15 cellular contexts compared by ENCODE assay signal in the genomic region with DNA sequence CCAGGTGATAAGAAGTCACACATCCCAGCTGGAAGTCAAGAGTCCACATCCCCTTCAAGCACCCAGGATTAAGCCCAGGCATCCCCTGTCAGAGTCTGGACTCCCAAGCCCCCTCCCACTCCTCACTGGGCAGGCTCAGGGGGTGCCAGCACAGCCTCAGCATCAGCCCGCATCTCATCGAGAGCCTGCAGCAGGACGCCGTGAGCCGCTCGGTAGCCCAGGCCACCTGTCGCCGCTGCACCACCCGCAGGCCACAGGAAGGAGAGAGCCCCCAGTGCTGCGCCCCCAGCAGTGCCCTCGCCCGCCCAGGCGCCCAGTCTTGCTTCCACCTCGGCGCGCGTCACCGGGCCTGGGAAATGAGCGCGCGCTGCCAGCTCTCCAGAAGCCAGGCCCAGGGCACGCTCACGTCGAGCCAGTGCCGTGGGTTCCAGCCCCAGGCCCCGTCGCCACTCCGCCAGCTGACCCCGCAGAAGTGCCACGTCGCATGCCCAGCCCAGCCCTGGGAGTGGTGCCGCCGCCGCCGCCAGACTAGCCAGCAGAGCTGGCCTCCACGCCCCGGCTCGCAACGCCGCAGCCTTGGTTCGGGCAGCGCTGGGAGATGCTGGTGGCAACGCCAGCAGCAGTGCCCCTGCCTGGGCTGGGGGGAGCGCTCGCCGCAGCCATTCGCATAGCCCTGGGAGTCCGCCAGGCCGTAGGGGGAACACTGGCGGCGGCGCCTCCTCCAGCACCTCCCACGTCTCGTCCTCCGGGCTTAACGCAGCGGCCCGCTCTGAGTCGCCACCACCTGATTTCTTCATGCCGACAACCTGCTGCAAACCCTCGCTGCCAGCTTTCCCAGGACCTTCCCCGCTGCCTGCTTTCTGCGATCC. TPM values are rescaled to one million over a fixed set of nuclear protein-coding genes. Genes with fewer than 3 reads are reported as not detected.
DNase-seq lines count a peak whose midpoint lies in the region; ATAC-seq and TF ChIP-seq lines count a peak whose summit lies in the region.
"Had no signal": no experiment of that assay in that cellular context is flagged by ENCODE, and none has a peak within 500 bp of the region (broad histone marks: within the 10 kb centered on the region; RNA-seq: fewer than 3 reads in every experiment).

No MANE protein-coding gene starts in this region.

- peaks cover 6 to 72% (median 32%) of the 10 kb centered on the region in 9 donors for H3K36me3 ChIP-seq in heart right ventricle
- peaks cover 43% of the 10 kb centered on the region for H3K36me3 ChIP-seq in endodermal cell (ENCODE audit: control insufficient read depth, insufficient read depth, low read length)
- peaks cover 0 to 64% (median 28%) of the 10 kb centered on the region in 6 donors for H3K36me3 ChIP-seq in spleen
- H3K36me3 ChIP-seq in effector memory CD4-positive, alpha-beta T cell (ENCODE audit: control insufficient read depth, insufficient read depth, low read length) = peaks cover 16% of the 10 kb centered on the region

- H3K9ac ChIP-seq in endodermal cell (ENCODE audit: extremely low read depth, low read length, poor library complexity, severe bottlenecking) = no peak overlapping the region

- H3K4me3 Mint-ChIP-seq in endodermal cell = no peak overlapping the region
- H3K4me3 Mint-ChIP-seq: CD14-positive monocyte, GM23338 had no signal

- 95 to 96% methylated on average over 63 of the region's 63 CpGs for WGBS in heart right ventricle, 2 donors
- 95 to 98% methylated on average over 33 to 63 of the region's 63 CpGs for WGBS in endodermal cell (ENCODE audit: insufficient coverage in 1 of 2, insufficient read length in 1 of 2), 2 experiments
- 96 to 97% (median 96%) methylated on average over 48 to 63 of the region's 63 CpGs for WGBS in spleen, 5 donors

- H3K9me3 Mint-ChIP-seq in endodermal cell = no peaks in the 10 kb centered on the region
- H3K9me3 Mint-ChIP-seq: CD14-positive monocyte; CD8-positive, alpha-beta memory T cell had no signal

- no peaks in the 10 kb centered on the region for H3K27me3 Mint-ChIP-seq in endodermal cell (ENCODE audit: insufficient read depth)

- peak; percentile 55 for DNase-seq in Right ventricle myocardium inferior (ENCODE audit: missing footprints)
- no peak for DNase-seq in heart right ventricle
- no peak for DNase-seq in endodermal cell
- DNase-seq in spleen = peak; percentile 78
- no peak for DNase-seq in pons (ENCODE audit: low spot score)
- DNase-seq in effector memory CD4-positive, alpha-beta T cell = no peak
- DNase-seq: Caco-2; CD8-positive, alpha-beta memory T cell; DND-41; GDM1; H7 had no signal

- peaks cover 43% of the 10 kb centered on the region for H3K36me3 Mint-ChIP-seq in endodermal cell (ENCODE audit: low read depth)

- TF ChIP-seq POLR2A in spleen (IDR thresholded peaks at IDR 0.05) = no peak

- H3K27me3 ChIP-seq in heart right ventricle (no peaks in the 10 kb centered on the region), endodermal cell (ENCODE audit: control insufficient read depth, insufficient read depth, low read length, poor library complexity, severe bottlenecking) (no peaks in the 10 kb centered on the region), spleen (replicated peaks in 1 of 7) (no peaks in the 10 kb centered on the region)
- H3K27me3 ChIP-seq in effector memory CD4-positive, alpha-beta T cell (replicated peaks; ENCODE audit: control insufficient read depth, insufficient read depth, low read length, poor library complexity, severe bottlenecking) = no peaks in the 10 kb centered on the region

- intact Hi-C loops in Right ventricle myocardium inferior (cut with DNase I) (loop anchor here (10.0 kb wide), 1 partner anchor 127 kb away; a partner anchor contains a TSS), heart right ventricle (cut with DNase I) (loop anchor here in 3 of 10 donors (2.0 to 10.0 kb wide), 3 partner anchors 15 to 57 kb away; a partner anchor contains a TSS), spleen (cut with DNase I; ENCODE audit: low total_unique reads) (no loop called here)

- H3K4me1 ChIP-seq in heart right ventricle = peaks cover 10 to 32% (median 27%) of the 10 kb centered on the region in 9 donors
- H3K4me1 ChIP-seq in endodermal cell (ENCODE audit: control insufficient read depth, insufficient read depth, low read length) = no peaks in the 10 kb centered on the region
- H3K4me1 ChIP-seq in spleen = peaks cover 20 to 51% (median 32%) of the 10 kb centered on the region in 6 donors
- peaks cover 12% of the 10 kb centered on the region for H3K4me1 ChIP-seq in effector memory CD4-positive, alpha-beta T cell (ENCODE audit: control insufficient read depth, insufficient read depth, low read length, poor library complexity, severe bottlenecking)

- H3K27ac ChIP-seq in heart right ventricle = no peak overlapping the region
- peak overlapping the region; percentile 45 for H3K27ac ChIP-seq in angular gyrus (ENCODE audit: low read depth, low read length)
- no peak overlapping the region for H3K27ac ChIP-seq in endodermal cell (ENCODE audit: low read depth, low read length)
- no peak overlapping the region for H3K27ac ChIP-seq in spleen
- no peak overlapping the region for H3K27ac ChIP-seq in effector memory CD4-positive, alpha-beta T cell (ENCODE audit: insufficient read depth, low read length, poor library complexity, severe bottlenecking)

- H3K4me1 Mint-ChIP-seq in endodermal cell = peaks cover 14% of the 10 kb centered on the region

- H3K4me3 ChIP-seq in heart right ventricle = no peak overlapping the region
- H3K4me3 ChIP-seq in endodermal cell (ENCODE audit: low read length) = no peak overlapping the region
- no peak overlapping the region for H3K4me3 ChIP-seq in spleen
- no peak overlapping the region for H3K4me3 ChIP-seq in effector memory CD4-positive, alpha-beta T cell (ENCODE audit: insufficient read depth, low read depth, low read length, poor library complexity, severe bottlenecking)
- H3K4me3 ChIP-seq: GM23338 had no signal

- ATAC-seq in Right ventricle myocardium inferior (no peak), heart right ventricle (no peak), HG03342 (IDR thresholded peaks at IDR 0.05; ENCODE audit: unreplicated experiment) (no peak)
- ATAC-seq: GM23338 had no signal

- TF ChIP-seq CTCF in heart right ventricle (IDR thresholded peaks at IDR 0.05) = no peak
- no peak for TF ChIP-seq CTCF in endodermal cell (conservative IDR thresholded peaks at IDR 0.05)
- no peak for TF ChIP-seq CTCF in spleen (IDR thresholded peaks at IDR 0.05 in 8 of 11, conservative IDR thresholded peaks at IDR 0.05 in 3 of 11)

- peak overlapping the region; percentile 35 for H3K27ac Mint-ChIP-seq in endodermal cell
- H3K27ac Mint-ChIP-seq: GM23338 had no signal

- H3K9me3 ChIP-seq in heart right ventricle (no peaks in the 10 kb centered on the region), endodermal cell (ENCODE audit: control insufficient read depth, low read length) (no peaks in the 10 kb centered on the region), spleen (no peaks in the 10 kb centered on the region)
- H3K9me3 ChIP-seq in effector memory CD4-positive, alpha-beta T cell (ENCODE audit: control insufficient read depth, low read length) = no peaks in the 10 kb centered on the region
- H3K9me3 ChIP-seq: Caco-2 had no signal

RNA-seq across cellular contexts. Expression of a gene that starts 3.8 kb away (rescaled TPM):
- total RNA-seq in Right ventricle myocardium inferior (16.2 TPM), heart right ventricle (10 to 100 TPM; 19.0 to 34.2 (median 28.4) TPM), endodermal cell (10 to 100 TPM; 39.7 to 46.0 TPM), spleen (10 to 100 TPM; 16.5 to 25.9 (median 20.9) TPM)
- polyA plus RNA-seq in heart right ventricle (1 to 10 TPM; 5.6 to 8.8 TPM), spleen (1 to 10 TPM; 3.1 to 3.9 (median 3.8) TPM)
- polyA plus RNA-seq in endodermal cell (2013, experiment 1 of 2) = 10.9 TPM
- 11.6 TPM for polyA plus RNA-seq in endodermal cell (2013, experiment 2 of 2)

RNA-seq across cellular contexts. Expression of a gene that starts 4.3 kb away (rescaled TPM):
- total RNA-seq in Right ventricle myocardium inferior = 9.3 TPM
- 10 to 100 TPM in 9 of 10 donors, 1 to 10 TPM in 1; 8.7 to 15.9 (median 12.7) TPM for total RNA-seq in heart right ventricle
- polyA plus RNA-seq in heart right ventricle = 10 to 100 TPM in 1 of 2 donors, 1 to 10 TPM in 1; 6.7 to 20.9 TPM
- 10 to 100 TPM; 11.9 to 12.1 TPM for total RNA-seq in endodermal cell
- 10.8 TPM for polyA plus RNA-seq in endodermal cell (2013, experiment 1 of 2)
- polyA plus RNA-seq in endodermal cell (2013, experiment 2 of 2) = 7.1 TPM
- total RNA-seq in spleen = 10 to 100 TPM in 5 of 7 donors, 1 to 10 TPM in 2; 8.1 to 12.9 (median 11.5) TPM
- 10 to 100 TPM in 1 of 3 donors, 1 to 10 TPM in 2; 6.9 to 14.7 (median 9.8) TPM for polyA plus RNA-seq in spleen

RNA-seq across cellular contexts. Expression of a gene that starts 16.5 kb away (rescaled TPM):
- total RNA-seq in Right ventricle myocardium inferior = 2.2 TPM
- 1 to 10 TPM in 9 of 10 donors, under 1 TPM in 1; 0.28 to 3.7 (median 1.3) TPM for total RNA-seq in heart right ventricle
- polyA plus RNA-seq in heart right ventricle = 1 to 10 TPM; 4.5 to 5.2 TPM
- 10 to 100 TPM in 1 of 2 donors, 1 to 10 TPM in 1; 7.7 to 12.2 TPM for total RNA-seq in endodermal cell
- 5.5 TPM for polyA plus RNA-seq in endodermal cell (2013, experiment 1 of 2)
- polyA plus RNA-seq in endodermal cell (2013, experiment 2 of 2) = 2.1 TPM
- total RNA-seq in spleen = 1 to 10 TPM; 2.0 to 8.7 (median 4.3) TPM
- 10 to 100 TPM in 1 of 3 donors, 1 to 10 TPM in 2; 6.9 to 10.5 (median 9.6) TPM for polyA plus RNA-seq in spleen
- total RNA-seq: Caco-2 had no signal

RNA-seq across cellular contexts. Expression of a gene that starts 16.8 kb away (rescaled TPM):
- 12.2 TPM for total RNA-seq in Right ventricle myocardium inferior
- 10 to 100 TPM; 11.8 to 21.9 (median 17.7) TPM for total RNA-seq in heart right ventricle
- 10 to 100 TPM; 11.0 to 19.2 TPM for polyA plus RNA-seq in heart right ventricle
- 10 to 100 TPM; 48.8 to 52.1 TPM for total RNA-seq in endodermal cell
- 73.8 TPM for polyA plus RNA-seq in endodermal cell (2013, experiment 1 of 2)
- 61.7 TPM for polyA plus RNA-seq in endodermal cell (2013, experiment 2 of 2)
- 10 to 100 TPM; 23.6 to 32.0 (median 26.0) TPM for total RNA-seq in spleen
- 10 to 100 TPM; 16.0 to 19.0 (median 16.4) TPM for polyA plus RNA-seq in spleen

RNA-seq across cellular contexts. Expression of a gene that starts 19.8 kb away (rescaled TPM):
- total RNA-seq in Right ventricle myocardium inferior (0.16 TPM), heart right ventricle (under 1 TPM in 8 of 10 donors, not detected in 2; 0.11 to 0.32 (median 0.22) TPM), endodermal cell (under 1 TPM; 0.35 to 0.37 TPM), spleen (under 1 TPM; 0.32 to 0.94 (median 0.40) TPM)
- polyA plus RNA-seq in heart right ventricle (1 to 10 TPM in 1 of 2 donors, under 1 TPM in 1; 0.26 to 1.6 TPM), spleen (under 1 TPM; 0.26 to 0.54 (median 0.52) TPM)
- polyA plus RNA-seq in endodermal cell (2013, experiment 1 of 2) = 0.11 TPM
- not detected for polyA plus RNA-seq in endodermal cell (2013, experiment 2 of 2)
- total RNA-seq: GM23338 had no signal
- polyA plus RNA-seq: CD14-positive monocyte had no signal

Comparison
In these comparisons a context has a peak if more than half of its experiments do, and no peak if none do; other contexts are left out.
1. DNase-seq: peak in Right ventricle myocardium inferior (single experiment) and spleen (single experiment); none in heart right ventricle (0 of 2), endodermal cell (single experiment), pons (single experiment) and effector memory CD4-positive, alpha-beta T cell (0 of 3).